Comparison of ENCODE assay signal across 1 cellular context in the genomic region with DNA sequence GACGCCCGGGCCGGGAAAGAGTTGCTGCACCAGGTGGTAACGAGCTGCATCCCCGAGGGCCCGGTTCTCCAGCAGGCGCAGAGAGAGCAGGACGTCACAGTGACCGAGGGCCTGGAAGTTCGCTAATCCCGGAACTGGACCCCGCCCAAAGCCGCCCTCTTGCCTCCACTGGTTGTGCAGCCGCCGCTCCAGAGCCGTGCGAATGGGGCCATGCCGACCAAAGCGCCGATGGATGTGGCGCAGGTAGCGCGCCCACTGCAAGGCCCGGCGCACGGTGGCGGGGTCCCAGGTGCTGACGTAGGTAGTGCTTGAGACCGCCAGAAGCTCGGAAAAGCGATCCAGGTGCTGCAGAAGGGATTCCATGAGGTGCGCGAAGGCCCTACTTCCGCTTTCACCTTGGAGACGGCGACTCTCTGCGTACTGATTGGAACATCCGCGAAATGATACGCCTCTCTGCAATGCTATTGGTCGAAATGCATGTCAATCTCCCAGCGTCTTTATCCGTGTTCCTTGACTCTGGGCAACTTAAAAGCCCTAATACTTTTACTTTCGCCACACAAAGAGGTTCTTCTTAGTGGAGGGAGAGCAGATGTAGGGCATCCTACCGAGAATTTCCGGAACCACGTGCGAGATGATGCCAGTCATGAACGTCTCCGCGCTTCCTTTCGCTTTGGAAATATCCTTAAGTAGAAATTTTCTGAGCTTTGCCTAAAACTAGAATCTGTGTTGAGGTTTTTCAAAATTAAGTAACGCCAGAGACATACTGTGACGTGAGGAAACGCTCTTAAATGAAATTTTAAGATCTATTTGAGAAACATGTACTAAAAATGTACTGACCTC.
A peak's percentile ranks its signal among the peaks of the same experiment; 100 is the strongest.
TF ChIP-seq lines count a peak whose summit lies in the region.

A gene with protein sequence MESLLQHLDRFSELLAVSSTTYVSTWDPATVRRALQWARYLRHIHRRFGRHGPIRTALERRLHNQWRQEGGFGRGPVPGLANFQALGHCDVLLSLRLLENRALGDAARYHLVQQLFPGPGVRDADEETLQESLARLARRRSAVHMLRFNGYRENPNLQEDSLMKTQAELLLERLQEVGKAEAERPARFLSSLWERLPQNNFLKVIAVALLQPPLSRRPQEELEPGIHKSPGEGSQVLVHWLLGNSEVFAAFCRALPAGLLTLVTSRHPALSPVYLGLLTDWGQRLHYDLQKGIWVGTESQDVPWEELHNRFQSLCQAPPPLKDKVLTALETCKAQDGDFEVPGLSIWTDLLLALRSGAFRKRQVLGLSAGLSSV (minus strand): TSS at position 376 of the 840 bp plus-strand sequence. CDS start 13 bp downstream, at position 363.

TF ChIP-seq in HepG2, 621 proteins besides CTCF, POLR2A, EP300 and RAD21 (continued from another document and continues in another):
- TF ChIP-seq, protein P1, sequence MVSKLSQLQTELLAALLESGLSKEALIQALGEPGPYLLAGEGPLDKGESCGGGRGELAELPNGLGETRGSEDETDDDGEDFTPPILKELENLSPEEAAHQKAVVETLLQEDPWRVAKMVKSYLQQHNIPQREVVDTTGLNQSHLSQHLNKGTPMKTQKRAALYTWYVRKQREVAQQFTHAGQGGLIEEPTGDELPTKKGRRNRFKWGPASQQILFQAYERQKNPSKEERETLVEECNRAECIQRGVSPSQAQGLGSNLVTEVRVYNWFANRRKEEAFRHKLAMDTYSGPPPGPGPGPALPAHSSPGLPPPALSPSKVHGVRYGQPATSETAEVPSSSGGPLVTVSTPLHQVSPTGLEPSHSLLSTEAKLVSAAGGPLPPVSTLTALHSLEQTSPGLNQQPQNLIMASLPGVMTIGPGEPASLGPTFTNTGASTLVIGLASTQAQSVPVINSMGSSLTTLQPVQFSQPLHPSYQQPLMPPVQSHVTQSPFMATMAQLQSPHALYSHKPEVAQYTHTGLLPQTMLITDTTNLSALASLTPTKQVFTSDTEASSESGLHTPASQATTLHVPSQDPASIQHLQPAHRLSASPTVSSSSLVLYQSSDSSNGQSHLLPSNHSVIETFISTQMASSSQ (IDR thresholded peaks at IDR 0.05; ENCODE audit: low read depth) = no peak
- TF ChIP-seq, protein P1 (CRISPR knock-in tag; IDR thresholded peaks at IDR 0.05; ENCODE audit: borderline replicate concordance) = no peak; the same call in none of the 2 replicates
- TF ChIP-seq SYNCRIP (IDR thresholded peaks at IDR 0.05; ENCODE audit: insufficient read depth, low read depth, low read length) (no peak), MXD4 (CRISPR knock-in tag; IDR thresholded peaks at IDR 0.05) (peak; percentile 70), ZNF331 (CRISPR knock-in tag; IDR thresholded peaks at IDR 0.05) (no peak), HMG20B (CRISPR knock-in tag; conservative IDR thresholded peaks at IDR 0.05) (no peak), ZFYVE20 (CRISPR knock-in tag; IDR thresholded peaks at IDR 0.05; ENCODE audit: borderline replicate concordance, low read depth) (no peak), POGZ (CRISPR knock-in tag; IDR thresholded peaks at IDR 0.05) (peak; percentile 79; the same call in 1 of the 2 replicates), MAF1 (CRISPR knock-in tag; IDR thresholded peaks at IDR 0.05; ENCODE audit: borderline replicate concordance) (peak; percentile 7; the same call in 1 of the 2 replicates), MED8 (CRISPR knock-in tag; IDR thresholded peaks at IDR 0.05; ENCODE audit: insufficient replicate concordance) (peak; percentile 43), EZH2 (conservative IDR thresholded peaks at IDR 0.05; ENCODE audit: low read depth, low read length) (no peak), PHB2 (IDR thresholded peaks at IDR 0.05; ENCODE audit: partially characterized antibody) (no peak), ELF4 (CRISPR knock-in tag; IDR thresholded peaks at IDR 0.05; ENCODE audit: borderline replicate concordance) (peak; percentile 91), NR2F6 (IDR thresholded peaks at IDR 0.05) (no peak), NR2F6 (CRISPR knock-in tag; IDR thresholded peaks at IDR 0.05) (peak; percentile 10; the same call in 1 of the 2 replicates), NR3C1 (CRISPR knock-in tag; IDR thresholded peaks at IDR 0.05) (no peak), MEIS1 (CRISPR knock-in tag; IDR thresholded peaks at IDR 0.05; ENCODE audit: borderline replicate concordance) (no peak; the same call in 1 of the 2 replicates), ZNF225 (CRISPR knock-in tag; IDR thresholded peaks at IDR 0.05) (no peak; the same call in 1 of the 2 replicates), HES4 (CRISPR knock-in tag; IDR thresholded peaks at IDR 0.05; ENCODE audit: borderline replicate concordance) (peak; percentile 52; the same call in 1 of the 2 replicates), TCF7L2 (IDR thresholded peaks at IDR 0.05; ENCODE audit: low read depth, low read length) (no peak), MAZ (IDR thresholded peaks at IDR 0.05; ENCODE audit: borderline replicate concordance, low read depth, low read length) (no peak; the same call in 1 of the 2 replicates), MAZ (CRISPR knock-in tag; IDR thresholded peaks at IDR 0.05; ENCODE audit: low read depth) (no peak), GLI4 (CRISPR knock-in tag; IDR thresholded peaks at IDR 0.05; ENCODE audit: borderline replicate concordance) (no peak; the same call in 1 of the 2 replicates), MAFG (CRISPR knock-in tag; IDR thresholded peaks at IDR 0.05) (no peak), POLR2AphosphoS5 (IDR thresholded peaks at IDR 0.05; ENCODE audit: low read depth, low read length) (peak; percentile 84), LCORL (IDR thresholded peaks at IDR 0.05) (no peak), LCORL (CRISPR knock-in tag; IDR thresholded peaks at IDR 0.05) (no peak; the same call in 1 of the 2 replicates), ZNF552 (CRISPR knock-in tag; IDR thresholded peaks at IDR 0.05; ENCODE audit: borderline replicate concordance) (no peak), ZNF891 (CRISPR knock-in tag; IDR thresholded peaks at IDR 0.05) (no peak), ZNF207 (IDR thresholded peaks at IDR 0.05; ENCODE audit: borderline replicate concordance) (no peak), CREM (IDR thresholded peaks at IDR 0.05) (peak; percentile 84), CREM (CRISPR knock-in tag; IDR thresholded peaks at IDR 0.05) (0 out of 2 replicates have a peak, but pooled peaks have one; percentile 7), NKX3-1 (CRISPR knock-in tag; IDR thresholded peaks at IDR 0.05) (no peak), ZNF337 (CRISPR knock-in tag; IDR thresholded peaks at IDR 0.05; ENCODE audit: borderline replicate concordance, low read depth) (no peak), GABPB1 (CRISPR knock-in tag; IDR thresholded peaks at IDR 0.05) (peak; percentile 96), NR2F1 (CRISPR knock-in tag; IDR thresholded peaks at IDR 0.05) (no peak)
- TF ChIP-seq, protein P2, sequence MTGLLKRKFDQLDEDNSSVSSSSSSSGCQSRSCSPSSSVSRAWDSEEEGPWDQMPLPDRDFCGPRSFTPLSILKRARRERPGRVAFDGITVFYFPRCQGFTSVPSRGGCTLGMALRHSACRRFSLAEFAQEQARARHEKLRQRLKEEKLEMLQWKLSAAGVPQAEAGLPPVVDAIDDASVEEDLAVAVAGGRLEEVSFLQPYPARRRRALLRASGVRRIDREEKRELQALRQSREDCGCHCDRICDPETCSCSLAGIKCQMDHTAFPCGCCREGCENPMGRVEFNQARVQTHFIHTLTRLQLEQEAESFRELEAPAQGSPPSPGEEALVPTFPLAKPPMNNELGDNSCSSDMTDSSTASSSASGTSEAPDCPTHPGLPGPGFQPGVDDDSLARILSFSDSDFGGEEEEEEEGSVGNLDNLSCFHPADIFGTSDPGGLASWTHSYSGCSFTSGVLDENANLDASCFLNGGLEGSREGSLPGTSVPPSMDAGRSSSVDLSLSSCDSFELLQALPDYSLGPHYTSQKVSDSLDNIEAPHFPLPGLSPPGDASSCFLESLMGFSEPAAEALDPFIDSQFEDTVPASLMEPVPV (CRISPR knock-in tag; IDR thresholded peaks at IDR 0.05) = 0 out of 2 replicates have a peak, but pooled peaks have one; percentile 50
- TF ChIP-seq, protein P3, sequence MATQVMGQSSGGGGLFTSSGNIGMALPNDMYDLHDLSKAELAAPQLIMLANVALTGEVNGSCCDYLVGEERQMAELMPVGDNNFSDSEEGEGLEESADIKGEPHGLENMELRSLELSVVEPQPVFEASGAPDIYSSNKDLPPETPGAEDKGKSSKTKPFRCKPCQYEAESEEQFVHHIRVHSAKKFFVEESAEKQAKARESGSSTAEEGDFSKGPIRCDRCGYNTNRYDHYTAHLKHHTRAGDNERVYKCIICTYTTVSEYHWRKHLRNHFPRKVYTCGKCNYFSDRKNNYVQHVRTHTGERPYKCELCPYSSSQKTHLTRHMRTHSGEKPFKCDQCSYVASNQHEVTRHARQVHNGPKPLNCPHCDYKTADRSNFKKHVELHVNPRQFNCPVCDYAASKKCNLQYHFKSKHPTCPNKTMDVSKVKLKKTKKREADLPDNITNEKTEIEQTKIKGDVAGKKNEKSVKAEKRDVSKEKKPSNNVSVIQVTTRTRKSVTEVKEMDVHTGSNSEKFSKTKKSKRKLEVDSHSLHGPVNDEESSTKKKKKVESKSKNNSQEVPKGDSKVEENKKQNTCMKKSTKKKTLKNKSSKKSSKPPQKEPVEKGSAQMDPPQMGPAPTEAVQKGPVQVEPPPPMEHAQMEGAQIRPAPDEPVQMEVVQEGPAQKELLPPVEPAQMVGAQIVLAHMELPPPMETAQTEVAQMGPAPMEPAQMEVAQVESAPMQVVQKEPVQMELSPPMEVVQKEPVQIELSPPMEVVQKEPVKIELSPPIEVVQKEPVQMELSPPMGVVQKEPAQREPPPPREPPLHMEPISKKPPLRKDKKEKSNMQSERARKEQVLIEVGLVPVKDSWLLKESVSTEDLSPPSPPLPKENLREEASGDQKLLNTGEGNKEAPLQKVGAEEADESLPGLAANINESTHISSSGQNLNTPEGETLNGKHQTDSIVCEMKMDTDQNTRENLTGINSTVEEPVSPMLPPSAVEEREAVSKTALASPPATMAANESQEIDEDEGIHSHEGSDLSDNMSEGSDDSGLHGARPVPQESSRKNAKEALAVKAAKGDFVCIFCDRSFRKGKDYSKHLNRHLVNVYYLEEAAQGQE (IDR thresholded peaks at IDR 0.05; ENCODE audit: borderline replicate concordance in 1 of 2, low read depth in 1 of 2, low read length in 2 of 2) = no peak; a peak in 1 of 4 replicates
- TF ChIP-seq, protein P4, sequence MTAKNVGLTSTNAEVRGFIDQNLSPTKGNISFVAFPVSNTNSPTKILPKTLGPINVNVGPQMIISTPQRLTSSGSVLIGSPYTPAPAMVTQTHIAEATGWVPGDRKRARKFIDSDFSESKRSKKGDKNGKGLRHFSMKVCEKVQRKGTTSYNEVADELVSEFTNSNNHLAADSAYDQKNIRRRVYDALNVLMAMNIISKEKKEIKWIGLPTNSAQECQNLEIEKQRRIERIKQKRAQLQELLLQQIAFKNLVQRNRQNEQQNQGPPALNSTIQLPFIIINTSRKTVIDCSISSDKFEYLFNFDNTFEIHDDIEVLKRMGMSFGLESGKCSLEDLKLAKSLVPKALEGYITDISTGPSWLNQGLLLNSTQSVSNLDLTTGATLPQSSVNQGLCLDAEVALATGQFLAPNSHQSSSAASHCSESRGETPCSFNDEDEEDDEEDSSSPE (CRISPR knock-in tag; IDR thresholded peaks at IDR 0.05) = no peak
- TF ChIP-seq, protein P5, sequence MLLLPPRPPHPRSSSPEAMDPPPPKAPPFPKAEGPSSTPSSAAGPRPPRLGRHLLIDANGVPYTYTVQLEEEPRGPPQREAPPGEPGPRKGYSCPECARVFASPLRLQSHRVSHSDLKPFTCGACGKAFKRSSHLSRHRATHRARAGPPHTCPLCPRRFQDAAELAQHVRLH (CRISPR knock-in tag; IDR thresholded peaks at IDR 0.05; ENCODE audit: borderline replicate concordance, low read depth) = no peak
- TF ChIP-seq, protein P6, sequence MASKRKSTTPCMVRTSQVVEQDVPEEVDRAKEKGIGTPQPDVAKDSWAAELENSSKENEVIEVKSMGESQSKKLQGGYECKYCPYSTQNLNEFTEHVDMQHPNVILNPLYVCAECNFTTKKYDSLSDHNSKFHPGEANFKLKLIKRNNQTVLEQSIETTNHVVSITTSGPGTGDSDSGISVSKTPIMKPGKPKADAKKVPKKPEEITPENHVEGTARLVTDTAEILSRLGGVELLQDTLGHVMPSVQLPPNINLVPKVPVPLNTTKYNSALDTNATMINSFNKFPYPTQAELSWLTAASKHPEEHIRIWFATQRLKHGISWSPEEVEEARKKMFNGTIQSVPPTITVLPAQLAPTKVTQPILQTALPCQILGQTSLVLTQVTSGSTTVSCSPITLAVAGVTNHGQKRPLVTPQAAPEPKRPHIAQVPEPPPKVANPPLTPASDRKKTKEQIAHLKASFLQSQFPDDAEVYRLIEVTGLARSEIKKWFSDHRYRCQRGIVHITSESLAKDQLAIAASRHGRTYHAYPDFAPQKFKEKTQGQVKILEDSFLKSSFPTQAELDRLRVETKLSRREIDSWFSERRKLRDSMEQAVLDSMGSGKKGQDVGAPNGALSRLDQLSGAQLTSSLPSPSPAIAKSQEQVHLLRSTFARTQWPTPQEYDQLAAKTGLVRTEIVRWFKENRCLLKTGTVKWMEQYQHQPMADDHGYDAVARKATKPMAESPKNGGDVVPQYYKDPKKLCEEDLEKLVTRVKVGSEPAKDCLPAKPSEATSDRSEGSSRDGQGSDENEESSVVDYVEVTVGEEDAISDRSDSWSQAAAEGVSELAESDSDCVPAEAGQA (IDR thresholded peaks at IDR 0.05; ENCODE audit: low read depth) = peak; percentile 47; the same call in 1 of the 2 replicates
- TF ChIP-seq, protein P6 (CRISPR knock-in tag; IDR thresholded peaks at IDR 0.05; ENCODE audit: borderline replicate concordance) = no peak
